8 cellular contexts compared by ENCODE assay signal in the genomic region with DNA sequence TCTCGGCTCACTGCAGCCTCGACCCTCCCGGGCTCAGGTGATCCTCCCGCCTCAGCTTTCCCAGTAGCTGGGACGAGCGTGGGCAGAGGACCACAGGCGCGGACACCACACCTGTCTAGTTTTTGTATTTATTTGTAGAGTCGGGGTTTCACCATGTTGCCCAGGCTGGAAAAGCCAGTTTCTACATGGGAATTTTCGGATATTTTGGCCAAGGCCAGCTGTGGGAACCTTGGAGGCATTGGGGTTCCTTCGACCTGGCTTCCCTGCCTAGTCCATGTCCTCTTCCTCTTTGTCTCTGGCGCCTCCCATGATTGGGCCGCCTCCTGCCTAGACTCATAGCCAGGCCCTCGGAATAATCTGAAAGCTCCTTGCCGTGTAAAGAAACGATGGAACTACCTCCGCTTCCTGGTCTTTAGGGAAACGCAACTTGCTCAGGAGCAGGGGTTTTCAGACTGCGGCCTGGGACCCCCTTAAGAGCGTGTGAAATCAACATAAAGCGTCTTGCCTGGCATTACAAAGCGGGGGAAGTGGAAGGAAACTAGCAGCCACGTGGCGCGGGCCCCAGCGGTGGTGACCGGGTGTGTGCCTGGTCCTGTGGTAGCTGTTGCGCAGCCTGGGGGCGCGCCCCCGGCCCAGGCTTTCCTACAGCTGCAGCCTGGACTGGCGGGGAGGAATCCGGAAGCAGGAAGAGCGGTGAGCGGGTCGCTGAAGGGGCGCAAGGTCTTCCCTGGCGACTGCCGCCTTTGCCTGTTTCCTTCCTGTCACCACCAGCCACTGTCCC. TPM values are rescaled to one million over a fixed set of nuclear protein-coding genes. Genes with fewer than 3 reads are reported as not detected.
DNase-seq lines count a peak whose midpoint lies in the region; ATAC-seq and TF ChIP-seq lines count a peak whose summit lies in the region.

No MANE protein-coding gene starts in this region.

- peak; percentile 56 for TF ChIP-seq POLR2A in NB4 (IDR thresholded peaks at IDR 0.05; ENCODE audit: extremely low read depth, insufficient read length)
- TF ChIP-seq POLR2A in testis (IDR thresholded peaks at IDR 0.05): no peak

- H3K27ac Mint-ChIP-seq in Caco-2 (ENCODE audit: unreplicated experiment): peak overlapping the region; percentile 71
- no peak overlapping the region for H3K27ac Mint-ChIP-seq in neural progenitor cell

- H3K9ac ChIP-seq in neural progenitor cell: no peak overlapping the region

- peaks cover 30% of the 10 kb centered on the region for H4K20me1 ChIP-seq in neural progenitor cell (ENCODE audit: low read depth)

- H3K27ac ChIP-seq in neural progenitor cell (no peak overlapping the region), testis (peak overlapping the region; percentile 98 to 100)

- H3K79me2 ChIP-seq in neural progenitor cell (ENCODE audit: low read depth): peaks cover 37% of the 10 kb centered on the region

- BruUV-seq in Caco-2 (replicated peaks; lab: Mats Ljungman, UMichigan): TSS peak; percentile 59

- CTCF ChIA-PET in Caco-2 (lab: Charles Lee): interaction anchor here (1.4 kb wide), 1 partner anchor 25 kb away, joined by 7 read pairs; no protein-coding TSS in a partner anchor

- H3K4me3 Mint-ChIP-seq in Caco-2 (ENCODE audit: unreplicated experiment) (peak overlapping the region; percentile 63), neural progenitor cell (peak overlapping the region; percentile 87)

- no peaks in the 10 kb centered on the region for H3K27me3 ChIP-seq in Caco-2 (replicated peaks; ENCODE audit: control insufficient read depth, insufficient read depth, low read length)
- no peaks in the 10 kb centered on the region for H3K27me3 ChIP-seq in neural progenitor cell
- no peaks in the 10 kb centered on the region for H3K27me3 ChIP-seq in testis

- intact Hi-C loops in Caco-2 (cut with micrococcal nuclease; ENCODE audit: unreplicated experiment): no loop called here
- intact Hi-C loops in testis (cut with DNase I; ENCODE audit: low total_unique reads): no loop called here

- POLR2A ChIA-PET in Caco-2 (lab: Charles Lee): interaction anchor here (0.6 to 1.0 kb wide), 4 partner anchors 9 to 1662 kb away, joined by 4 to 13 read pairs (median 5); no protein-coding TSS in a partner anchor

- H3K36me3 ChIP-seq in Caco-2 (ENCODE audit: control insufficient read depth, insufficient read depth, low read length): peaks cover 4% of the 10 kb centered on the region; the same call in 1 of the 2 replicates
- peaks cover 20% of the 10 kb centered on the region for H3K36me3 ChIP-seq in neural progenitor cell
- peaks cover 1% of the 10 kb centered on the region for H3K36me3 ChIP-seq in testis (ENCODE audit: low read depth, missing control alignments)

- H3K9me3 ChIP-seq in Caco-2 (no peaks in the 10 kb centered on the region), neural progenitor cell (ENCODE audit: low read depth) (no peaks in the 10 kb centered on the region), testis (no peaks in the 10 kb centered on the region)

- ATAC-seq in GM18517 (IDR thresholded peaks at IDR 0.05; ENCODE audit: unreplicated experiment) (no peak), HG03460 (IDR thresholded peaks at IDR 0.05; ENCODE audit: unreplicated experiment) (no peak)

- H3K4me1 ChIP-seq in Caco-2 (peaks cover 27% of the 10 kb centered on the region), neural progenitor cell (peaks cover 33% of the 10 kb centered on the region), testis (peaks cover 27% of the 10 kb centered on the region)

- WGBS in testis, 2 donors: 11 to 19% methylated on average over 13 to 39 of the region's 39 CpGs

- DNase-seq in Caco-2 (peak in 1 of 2 experiments; percentile 37), NB4 (ENCODE audit: low read depth) (peak; percentile 96), fibroblast of the aortic adventitia (ENCODE audit: low read depth) (no peak), neural progenitor cell (ENCODE audit: low spot score) (peak; percentile 48), testis (peak; percentile 70)
- DNase-seq in activated T-helper 1 cell treated with anti-CD3 and anti-CD28 coated beads, Interleukin-2, amount 50 U/mL, for 16 hours (ENCODE audit: low read depth in 1 of 2, low spot score in 1 of 2): peak; percentile 9 to 37

- H3K36me3 Mint-ChIP-seq in Caco-2 (ENCODE audit: insufficient read depth, unreplicated experiment) (peaks cover 60% of the 10 kb centered on the region), neural progenitor cell (peaks cover 27% of the 10 kb centered on the region)

- no peaks in the 10 kb centered on the region for H3K9me3 Mint-ChIP-seq in Caco-2 (ENCODE audit: unreplicated experiment)
- no peaks in the 10 kb centered on the region for H3K9me3 Mint-ChIP-seq in neural progenitor cell

- H3K4me3 ChIP-seq in Caco-2 (ENCODE audit: low read depth, low read length): peak overlapping the region; percentile 83
- H3K4me3 ChIP-seq in NB4 (ENCODE audit: low read depth, low read length): peak overlapping the region; percentile 69
- peak overlapping the region; percentile 69 for H3K4me3 ChIP-seq in fibroblast of the aortic adventitia (ENCODE audit: low read depth, low read length)
- peak overlapping the region; percentile 75 for H3K4me3 ChIP-seq in neural progenitor cell
- H3K4me3 ChIP-seq in testis: peak overlapping the region; percentile 82 to 99

- peaks cover 43% of the 10 kb centered on the region for H3F3A ChIP-seq in neural progenitor cell (ENCODE audit: low read depth)

- H3K4me2 ChIP-seq in neural progenitor cell: peak overlapping the region; percentile 80

- H3K4me1 Mint-ChIP-seq in Caco-2 (ENCODE audit: low read depth, unreplicated experiment) (peaks cover 30% of the 10 kb centered on the region), neural progenitor cell (peaks cover 42% of the 10 kb centered on the region)

- no peak for TF ChIP-seq CTCF in Caco-2 (IDR thresholded peaks at IDR 0.05; ENCODE audit: insufficient read depth in 1 of 2, low read depth in 1 of 2, low read length in 1 of 2, severe bottlenecking in 1 of 2, unreplicated experiment in 1 of 2)
- TF ChIP-seq CTCF in NB4 (IDR thresholded peaks at IDR 0.05; ENCODE audit: low read depth, low read length): no peak
- no peak for TF ChIP-seq CTCF in fibroblast of the aortic adventitia (IDR thresholded peaks at IDR 0.05; ENCODE audit: insufficient read depth, low read length)
- no peak for TF ChIP-seq CTCF in neural progenitor cell (IDR thresholded peaks at IDR 0.05)
- TF ChIP-seq CTCF in testis (IDR thresholded peaks at IDR 0.05): peak in 1 of 3 experiments; percentile 19

- no peak overlapping the region for H2AFZ ChIP-seq in neural progenitor cell (replicated peaks)

- H3K27me3 Mint-ChIP-seq in Caco-2 (ENCODE audit: insufficient read depth, unreplicated experiment) (no peaks in the 10 kb centered on the region), neural progenitor cell (ENCODE audit: insufficient read depth, low read depth) (peaks cover 6% of the 10 kb centered on the region)

RNA-seq across cellular contexts. Expression of gene HSP90AA1, which starts 1.4 kb away (rescaled TPM):
- total RNA-seq in Caco-2 (2022) (464 and 478 TPM in 2 replicates), fibroblast of the aortic adventitia (ENCODE audit: low replicate concordance) (323 and 368 TPM in 2 replicates), neural progenitor cell (ENCODE audit: low replicate concordance) (656 and 746 TPM in 2 replicates), testis (100 to 1,000 TPM; 519 to 638 TPM)
- 385 TPM for polyA plus RNA-seq in testis (ENCODE audit: insufficient read depth, low read depth, low replicate concordance)

RNA-seq across cellular contexts. Expression of gene WDR20, which starts 51.5 kb away (rescaled TPM):
- total RNA-seq in Caco-2 (2022) (32.5 and 34.0 TPM in 2 replicates), fibroblast of the aortic adventitia (ENCODE audit: low replicate concordance) (12.9 and 14.6 TPM in 2 replicates), neural progenitor cell (ENCODE audit: low replicate concordance) (18.2 and 22.4 TPM in 2 replicates), testis (10 to 100 TPM; 46.5 to 56.4 TPM)
- polyA plus RNA-seq in testis (ENCODE audit: insufficient read depth, low read depth, low replicate concordance): 69.2 TPM
